7 cellular contexts compared by ENCODE assay signal in genomic region chr7:120858299-120858636, GRCh38. TPM values are rescaled to one million over a fixed set of nuclear protein-coding genes. Genes with fewer than 3 reads are reported as not detected.
DNase-seq lines count a peak whose midpoint lies in the region; ATAC-seq lines count a peak whose summit lies in the region.

No MANE protein-coding gene starts in this region.

- no peak overlapping the region for H3K27ac Mint-ChIP-seq in activated CD8-positive, alpha-beta T cell treated with anti-CD3 and anti-CD28 coated beads, Interleukin-2, amount 10 ng/mL, durations not matched to agents 7 days and 5 days
- no peak overlapping the region for H3K27ac Mint-ChIP-seq in stimulated activated memory B cell treated with anti-CD40 and anti-IgM and Interleukin-4, amounts not matched to agents 10 μg/mL and 1 μg/mL and 100 μg/mL, for 72 hours

- H3K4me3 ChIP-seq in iPS-11a (ENCODE audit: low read depth, low read length) = peak overlapping the region; percentile 51

- POLR2A ChIA-PET in activated CD8-positive, alpha-beta T cell treated with anti-CD3 and anti-CD28 coated beads, Interleukin-2, amount 10 ng/mL, durations not matched to agents 7 days and 5 days (lab: Charles Lee) = no interaction called here

- H3K27me3 Mint-ChIP-seq in activated CD8-positive, alpha-beta T cell treated with anti-CD3 and anti-CD28 coated beads, Interleukin-2, amount 10 ng/mL, durations not matched to agents 7 days and 5 days (ENCODE audit: low read depth) = peaks cover 48% of the 10 kb centered on the region
- peaks cover 67% of the 10 kb centered on the region for H3K27me3 Mint-ChIP-seq in stimulated activated memory B cell treated with anti-CD40 and anti-IgM and Interleukin-4, amounts not matched to agents 10 μg/mL and 1 μg/mL and 100 μg/mL, for 72 hours

- peak overlapping the region; percentile 68 for H3K4me3 Mint-ChIP-seq in activated CD8-positive, alpha-beta T cell treated with anti-CD3 and anti-CD28 coated beads, Interleukin-2, amount 10 ng/mL, durations not matched to agents 7 days and 5 days
- peak overlapping the region; percentile 85 for H3K4me3 Mint-ChIP-seq in stimulated activated memory B cell treated with anti-CD40 and anti-IgM and Interleukin-4, amounts not matched to agents 10 μg/mL and 1 μg/mL and 100 μg/mL, for 72 hours

- peak; percentile 0 for ATAC-seq in HG02981 (IDR thresholded peaks at IDR 0.05; ENCODE audit: unreplicated experiment)
- ATAC-seq in activated CD8-positive, alpha-beta T cell treated with anti-CD3 and anti-CD28 coated beads, Interleukin-2, amount 10 ng/mL, durations not matched to agents 7 days and 5 days = no peak
- ATAC-seq in stimulated activated memory B cell treated with anti-CD40 and anti-IgM and Interleukin-4, amounts not matched to agents 10 μg/mL and 1 μg/mL and 100 μg/mL, for 72 hours = no peak
- no peak for ATAC-seq in HG03159 (IDR thresholded peaks at IDR 0.05; ENCODE audit: unreplicated experiment)

- H3K36me3 Mint-ChIP-seq in activated CD8-positive, alpha-beta T cell treated with anti-CD3 and anti-CD28 coated beads, Interleukin-2, amount 10 ng/mL, durations not matched to agents 7 days and 5 days (ENCODE audit: low read depth) = no peaks in the 10 kb centered on the region
- no peaks in the 10 kb centered on the region for H3K36me3 Mint-ChIP-seq in stimulated activated memory B cell treated with anti-CD40 and anti-IgM and Interleukin-4, amounts not matched to agents 10 μg/mL and 1 μg/mL and 100 μg/mL, for 72 hours

- H3K4me1 Mint-ChIP-seq in activated CD8-positive, alpha-beta T cell treated with anti-CD3 and anti-CD28 coated beads, Interleukin-2, amount 10 ng/mL, durations not matched to agents 7 days and 5 days (ENCODE audit: low read depth) = peaks cover 9% of the 10 kb centered on the region
- peaks cover 15% of the 10 kb centered on the region for H3K4me1 Mint-ChIP-seq in stimulated activated memory B cell treated with anti-CD40 and anti-IgM and Interleukin-4, amounts not matched to agents 10 μg/mL and 1 μg/mL and 100 μg/mL, for 72 hours

- DNase-seq in activated CD8-positive, alpha-beta T cell treated with anti-CD3 and anti-CD28 coated beads, Interleukin-2, amount 10 ng/mL, durations not matched to agents 7 days and 5 days = no peak
- no peak for DNase-seq in NCI-H1048 (lab: John Stamatoyannopoulos, UW)
- DNase-seq in putamen (ENCODE audit: low spot score) = no peak

- CTCF ChIA-PET in activated CD8-positive, alpha-beta T cell treated with anti-CD3 and anti-CD28 coated beads, Interleukin-2, amount 10 ng/mL, durations not matched to agents 7 days and 5 days (lab: Charles Lee) = interaction anchor here (0.7 to 0.8 kb wide), 2 partner anchors 52 to 56 kb away, joined by 3 read pairs; no protein-coding TSS in a partner anchor

- no peaks in the 10 kb centered on the region for H3K9me3 Mint-ChIP-seq in activated CD8-positive, alpha-beta T cell treated with anti-CD3 and anti-CD28 coated beads, Interleukin-2, amount 10 ng/mL, durations not matched to agents 7 days and 5 days (ENCODE audit: insufficient read depth)
- no peaks in the 10 kb centered on the region for H3K9me3 Mint-ChIP-seq in stimulated activated memory B cell treated with anti-CD40 and anti-IgM and Interleukin-4, amounts not matched to agents 10 μg/mL and 1 μg/mL and 100 μg/mL, for 72 hours

RNA-seq across cellular contexts. Expression of gene TSPAN12, which starts 0.3 kb away (rescaled TPM):
- total RNA-seq in activated CD8-positive, alpha-beta T cell treated with anti-CD3 and anti-CD28 coated beads, Interleukin-2, amount 10 ng/mL, durations not matched to agents 7 days and 5 days = not detected
